ENCODE assay signal across 8 cellular contexts in the genomic region with DNA sequence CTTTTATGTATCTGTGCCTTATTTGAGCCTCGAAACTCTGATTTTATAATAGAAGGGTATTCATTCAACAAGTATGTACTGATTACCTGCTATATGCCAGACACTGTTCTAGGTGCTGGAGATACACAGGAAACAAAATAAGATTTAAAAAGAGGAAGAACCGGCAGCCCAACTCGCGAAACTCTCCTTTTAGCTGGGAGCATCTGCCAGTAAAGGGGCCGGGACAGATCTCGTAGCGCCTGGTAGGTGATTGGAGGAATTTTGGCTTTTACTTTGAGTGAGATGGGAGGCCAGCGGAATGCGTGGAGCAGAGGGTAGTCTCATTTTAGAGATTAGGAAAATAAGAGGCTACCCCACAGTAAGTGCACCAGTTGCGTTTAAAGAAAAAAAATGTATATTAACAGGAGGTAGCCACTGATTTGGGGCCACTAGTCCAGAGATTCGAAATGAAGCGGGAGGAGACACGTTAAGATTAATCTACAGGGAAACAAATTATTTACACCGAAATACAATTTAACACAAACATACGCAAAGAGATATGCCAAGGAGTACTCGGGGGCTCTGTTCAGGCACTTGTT. TPM values are rescaled to one million over a fixed set of nuclear protein-coding genes. Genes with fewer than 3 reads are reported as not detected.
DNase-seq lines count a peak whose midpoint lies in the region; ATAC-seq and TF ChIP-seq lines count a peak whose summit lies in the region.

No MANE protein-coding gene starts in this region.

- ATAC-seq in HG02884 (IDR thresholded peaks at IDR 0.05; ENCODE audit: unreplicated experiment) (peak; percentile 36), natural killer cell (peak; percentile 0 to 18 (median 5))
- ATAC-seq in activated T-helper 17 cell treated with anti-CD3 and anti-CD28 coated beads, Interleukin-2, amount 50 U/mL, for 72 hours (replicated peaks), result peak; percentile 31

- in situ Hi-C loops in GM13977 (cut with MboI; ENCODE audit: low pct_unique_long_range_greater_than_20kb, low sequenced_read_pairs, unreplicated experiment), result no loop called here

- peaks cover 13% of the 10 kb centered on the region for H3K36me3 Mint-ChIP-seq in activated T-helper 17 cell treated with anti-CD3 and anti-CD28 coated beads, Interleukin-2, amount 50 U/mL, for 72 hours (ENCODE audit: low read depth)
- no peaks in the 10 kb centered on the region for H3K36me3 Mint-ChIP-seq in natural killer cell

- no peak overlapping the region for H3K27ac ChIP-seq in AG04450 (ENCODE audit: low read depth, low read length)

- peak overlapping the region; percentile 97 for H3K4me3 Mint-ChIP-seq in activated T-helper 17 cell treated with anti-CD3 and anti-CD28 coated beads, Interleukin-2, amount 50 U/mL, for 72 hours
- H3K4me3 Mint-ChIP-seq in natural killer cell, result peak overlapping the region; percentile 96

- H3K9me3 Mint-ChIP-seq in activated T-helper 17 cell treated with anti-CD3 and anti-CD28 coated beads, Interleukin-2, amount 50 U/mL, for 72 hours, result no peaks in the 10 kb centered on the region
- H3K9me3 Mint-ChIP-seq in natural killer cell, result peaks cover 0 to 4% of the 10 kb centered on the region in 2 donors

- DNase-seq in AG04450 (ENCODE audit: low read depth, low spot score) (no peak), GM13977 (ENCODE audit: low spot score) (peak; percentile 57), NCI-H345 treated with DMSO at 0.1 percent for 48 hours (lab: John Stamatoyannopoulos, UW; ENCODE audit: unreplicated experiment) (peak; percentile 16), fibroblast of villous mesenchyme (ENCODE audit: low read depth) (peak; percentile 40), natural killer cell (no peak), T1000 (lab: John Stamatoyannopoulos, UW) (no peak)

- H3K4me3 ChIP-seq in AG04450 (ENCODE audit: low read depth, low read length) (peak overlapping the region; percentile 99), fibroblast of villous mesenchyme (ENCODE audit: low read depth, low read length) (peak overlapping the region; percentile 100)

- H3K27me3 Mint-ChIP-seq in activated T-helper 17 cell treated with anti-CD3 and anti-CD28 coated beads, Interleukin-2, amount 50 U/mL, for 72 hours, result peaks cover 5% of the 10 kb centered on the region
- peaks cover 0 to 7% of the 10 kb centered on the region in 2 donors for H3K27me3 Mint-ChIP-seq in natural killer cell (ENCODE audit: low read depth in 2 of 2)

- CTCF ChIA-PET in AG04450 (lab: Charles Lee), result interaction anchor here (0.6 to 3.8 kb wide), 6 partner anchors 29 to 452 kb away, joined by 3 to 22 read pairs (median 4); no protein-coding TSS in a partner anchor

- TF ChIP-seq CTCF in AG04450 (IDR thresholded peaks at IDR 0.05; ENCODE audit: low read depth, low read length) (no peak), GM13977 (IDR thresholded peaks at IDR 0.05; ENCODE audit: extremely low read depth, insufficient read depth, missing control alignments) (no peak), fibroblast of villous mesenchyme (IDR thresholded peaks at IDR 0.05; ENCODE audit: insufficient read depth, low read depth, low read length) (no peak), natural killer cell (IDR thresholded peaks at IDR 0.05) (no peak)

- peaks cover 9% of the 10 kb centered on the region for H3K9me3 ChIP-seq in AG04450 (ENCODE audit: control insufficient read depth, insufficient read depth, low read length)

- POLR2A ChIA-PET in AG04450 (lab: Yijun Ruan, JAX), result interaction anchor here (0.8 to 1.5 kb wide), 3 partner anchors 28 to 137 kb away, joined by 3 to 11 read pairs (median 4); no protein-coding TSS in a partner anchor

- H3K27ac Mint-ChIP-seq in activated T-helper 17 cell treated with anti-CD3 and anti-CD28 coated beads, Interleukin-2, amount 50 U/mL, for 72 hours, result peak overlapping the region; percentile 96
- H3K27ac Mint-ChIP-seq in natural killer cell, result peak overlapping the region; percentile 95 to 96

- no peaks in the 10 kb centered on the region for H3K27me3 ChIP-seq in AG04450 (ENCODE audit: control insufficient read depth, insufficient read depth, low read length)

- H3K4me1 Mint-ChIP-seq in activated T-helper 17 cell treated with anti-CD3 and anti-CD28 coated beads, Interleukin-2, amount 50 U/mL, for 72 hours, result peaks cover 8% of the 10 kb centered on the region
- H3K4me1 Mint-ChIP-seq in natural killer cell, result peaks cover 15% of the 10 kb centered on the region in 2 donors

- intact Hi-C loops in natural killer cell (cut with micrococcal nuclease), result loop anchor here (1.0 to 2.0 kb wide), 2 partner anchors 137 to 206 kb away; a partner anchor contains a TSS

RNA-seq across cellular contexts. Expression of a gene that starts 0.5 kb away (rescaled TPM):
- 24.2 and 25.4 TPM in 2 replicates for polyA plus RNA-seq in AG04450 (2011; rRNA removed)
- polyA minus RNA-seq in AG04450 (2011; rRNA and poly(A)+ RNA removed), result 38.9 and 47.6 TPM in 2 replicates
- 10 to 100 TPM; 40.4 to 53.0 TPM for total RNA-seq in activated T-helper 17 cell treated with anti-CD3 and anti-CD28 coated beads, Interleukin-2, amount 50 U/mL, for 72 hours
- 54.4 and 59.2 TPM in 2 replicates for total RNA-seq in fibroblast of villous mesenchyme
- total RNA-seq in natural killer cell, result 100 to 1,000 TPM in 1 of 3 donors, 10 to 100 TPM in 2; 80.0 to 100 (median 86.7) TPM

Comparison
In these comparisons a context has a peak if more than half of its experiments do, and no peak if none do; other contexts are left out.
1. DNase-seq: peak in GM13977 (single experiment), NCI-H345 treated with DMSO at 0.1 percent for 48 hours (single experiment) and fibroblast of villous mesenchyme (single experiment); none in AG04450 (single experiment), natural killer cell (single experiment) and T1000 (single experiment).
2. Peak in every context shown above with its lines, with median percentiles within 50 percentile points of each other: ATAC-seq.